Comparison of ENCODE assay signal across 8 cellular contexts in the genomic region with DNA sequence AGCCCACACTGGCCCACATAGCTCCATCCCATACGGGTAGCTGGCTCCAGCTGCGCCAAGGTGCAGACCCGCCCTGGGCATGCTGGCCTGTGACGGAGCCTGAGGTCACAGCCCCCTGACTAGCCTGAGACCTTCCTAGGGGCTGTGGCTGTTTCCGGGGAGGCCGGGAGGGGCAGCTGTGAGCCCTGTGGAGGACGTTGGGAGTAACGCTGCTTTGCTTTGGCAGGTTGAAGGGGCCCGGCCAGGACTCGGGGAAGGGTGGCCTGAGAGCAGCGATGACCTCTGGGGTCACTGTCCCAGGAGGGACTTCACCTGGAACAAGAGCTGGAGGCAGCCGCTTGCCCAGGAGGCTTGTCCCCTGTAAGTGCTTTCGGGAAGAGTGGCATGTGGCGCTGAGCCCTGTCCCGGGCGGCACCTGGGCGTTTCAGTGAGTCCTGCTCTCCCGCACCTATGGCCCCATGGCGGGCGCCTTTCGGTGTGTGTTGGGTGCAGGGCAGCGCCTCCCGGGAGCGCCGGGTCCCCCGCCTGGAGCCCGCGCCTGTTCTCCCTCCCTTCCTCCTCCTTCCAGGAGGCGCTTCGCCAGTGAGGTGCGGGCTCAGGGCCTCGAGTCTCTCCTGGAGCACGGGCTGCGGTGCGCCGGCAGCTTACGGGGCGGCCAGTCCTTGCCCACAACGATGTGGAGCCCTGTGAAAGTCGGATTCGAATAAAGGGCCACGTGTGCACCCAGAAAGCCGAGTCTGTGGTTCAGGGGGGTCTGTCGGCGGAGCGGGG. TPM values are rescaled to one million over a fixed set of nuclear protein-coding genes. Genes with fewer than 3 reads are reported as not detected.
A peak's percentile ranks its signal among the peaks of the same experiment; 100 is the strongest.
DNase-seq lines count a peak whose midpoint lies in the region; ATAC-seq and TF ChIP-seq lines count a peak whose summit lies in the region.

No MANE protein-coding gene starts in this region.

- WGBS in iPS DF 6.9 (ENCODE audit: insufficient coverage, insufficient read length), result no CpG with 5 or more reads among the region's 46 CpGs

- peaks cover 46% of the 10 kb centered on the region for H3K36me3 ChIP-seq in iPS DF 6.9 (ENCODE audit: control insufficient read depth, insufficient read depth, low read length)

- no peaks in the 10 kb centered on the region for H3K9me3 Mint-ChIP-seq in activated CD8-positive, alpha-beta T cell treated with anti-CD3 and anti-CD28 coated beads for 36 hours
- no peaks in the 10 kb centered on the region for H3K9me3 Mint-ChIP-seq in stimulated activated naive CD8-positive, alpha-beta T cell treated with anti-CD3 and anti-CD28 coated beads, Interleukin-15, amount 100 ng/mL, for 72 hours

- no peaks in the 10 kb centered on the region for H3K9me3 ChIP-seq in iPS DF 6.9 (ENCODE audit: control insufficient read depth, insufficient read depth, low read length)

- no peaks in the 10 kb centered on the region for H3K27me3 Mint-ChIP-seq in activated CD8-positive, alpha-beta T cell treated with anti-CD3 and anti-CD28 coated beads for 36 hours
- no peaks in the 10 kb centered on the region for H3K27me3 Mint-ChIP-seq in stimulated activated naive CD8-positive, alpha-beta T cell treated with anti-CD3 and anti-CD28 coated beads, Interleukin-15, amount 100 ng/mL, for 72 hours

- POLR2A ChIA-PET in activated CD8-positive, alpha-beta T cell treated with anti-CD3 and anti-CD28 coated beads for 36 hours (lab: Charles Lee), result interaction anchor here (0.6 to 1.9 kb wide), 9 partner anchors 11 to 135 kb away, joined by 3 to 7 read pairs (median 4); a partner anchor contains a TSS

- no peaks in the 10 kb centered on the region for H3K27me3 ChIP-seq in iPS DF 6.9 (ENCODE audit: control insufficient read depth, insufficient read depth, low read length)

- no peak for TF ChIP-seq CTCF in activated CD8-positive, alpha-beta T cell treated with anti-CD3 and anti-CD28 coated beads for 36 hours (IDR thresholded peaks at IDR 0.05)

- CTCF ChIA-PET in activated CD8-positive, alpha-beta T cell treated with anti-CD3 and anti-CD28 coated beads for 36 hours (lab: Charles Lee), result interaction anchor here (0.9 to 5.6 kb wide), 4 partner anchors 30 to 171 kb away, joined by 3 to 65 read pairs (median 3); no protein-coding TSS in a partner anchor

- H3K36me3 Mint-ChIP-seq in activated CD8-positive, alpha-beta T cell treated with anti-CD3 and anti-CD28 coated beads for 36 hours (ENCODE audit: low read depth), result peaks cover 65% of the 10 kb centered on the region

- DNase-seq in DMS53 (lab: John Stamatoyannopoulos, UW) (peak; percentile 54), DMS53 treated with DMSO at 0.1 percent for 48 hours (lab: John Stamatoyannopoulos, UW; ENCODE audit: unreplicated experiment) (no peak), iPS DF 6.9 (ENCODE audit: low read depth, low spot score) (no peak), SHP77 treated with DMSO at 0.1 percent for 48 hours (lab: John Stamatoyannopoulos, UW) (no peak), AML-193 (lab: John Stamatoyannopoulos, UW) (no peak)
- no peak for DNase-seq in activated CD8-positive, alpha-beta T cell treated with anti-CD3 and anti-CD28 coated beads for 36 hours
- no peak for DNase-seq in stimulated activated naive CD8-positive, alpha-beta T cell treated with anti-CD3 and anti-CD28 coated beads, Interleukin-15, amount 100 ng/mL, for 72 hours

- H3K4me3 ChIP-seq in iPS DF 6.9 (ENCODE audit: low read length), result 0 out of 2 replicates have a peak overlapping the region, but pooled peaks have one; percentile 49

- H3K4me1 Mint-ChIP-seq in activated CD8-positive, alpha-beta T cell treated with anti-CD3 and anti-CD28 coated beads for 36 hours (ENCODE audit: low read depth), result peaks cover 49% of the 10 kb centered on the region
- peaks cover 84% of the 10 kb centered on the region for H3K4me1 Mint-ChIP-seq in stimulated activated naive CD8-positive, alpha-beta T cell treated with anti-CD3 and anti-CD28 coated beads, Interleukin-15, amount 100 ng/mL, for 72 hours

- ATAC-seq in activated CD8-positive, alpha-beta T cell treated with anti-CD3 and anti-CD28 coated beads for 36 hours, result no peak
- no peak for ATAC-seq in stimulated activated naive CD8-positive, alpha-beta T cell treated with anti-CD3 and anti-CD28 coated beads, Interleukin-15, amount 100 ng/mL, for 72 hours
- ATAC-seq in HG02571 (IDR thresholded peaks at IDR 0.05; ENCODE audit: unreplicated experiment), result no peak

- H3K4me3 Mint-ChIP-seq in activated CD8-positive, alpha-beta T cell treated with anti-CD3 and anti-CD28 coated beads for 36 hours, result peak overlapping the region; percentile 74
- H3K4me3 Mint-ChIP-seq in stimulated activated naive CD8-positive, alpha-beta T cell treated with anti-CD3 and anti-CD28 coated beads, Interleukin-15, amount 100 ng/mL, for 72 hours, result peak overlapping the region; percentile 82 to 83

- no peak overlapping the region for H3K27ac ChIP-seq in iPS DF 6.9 (ENCODE audit: low read length)

- intact Hi-C loops in activated CD8-positive, alpha-beta T cell treated with anti-CD3 and anti-CD28 coated beads for 36 hours (cut with micrococcal nuclease), result loop anchor here (10.0 kb wide), 1 partner anchor 91 kb away; no protein-coding TSS in a partner anchor

- H3K27ac Mint-ChIP-seq in activated CD8-positive, alpha-beta T cell treated with anti-CD3 and anti-CD28 coated beads for 36 hours, result peak overlapping the region; percentile 82
- H3K27ac Mint-ChIP-seq in stimulated activated naive CD8-positive, alpha-beta T cell treated with anti-CD3 and anti-CD28 coated beads, Interleukin-15, amount 100 ng/mL, for 72 hours, result peak overlapping the region in 1 of 2 donors; percentile 64

- H3K4me1 ChIP-seq in iPS DF 6.9 (ENCODE audit: control insufficient read depth, insufficient read depth, low read length), result 0 out of 2 replicates have a peak, but pooled peaks cover 1% of the 10 kb centered on the region

RNA-seq across cellular contexts. Expression of a gene that starts 1.1 kb away (rescaled TPM):
- total RNA-seq in activated CD8-positive, alpha-beta T cell treated with anti-CD3 and anti-CD28 coated beads for 36 hours, result 10 to 100 TPM; 77.0 to 88.0 TPM

RNA-seq across cellular contexts. Expression of a gene that starts 5.1 kb away (rescaled TPM):
- 100 to 1,000 TPM; 161 to 180 TPM for total RNA-seq in activated CD8-positive, alpha-beta T cell treated with anti-CD3 and anti-CD28 coated beads for 36 hours

RNA-seq across cellular contexts. Expression of a gene that starts 11.4 kb away (rescaled TPM):
- total RNA-seq in activated CD8-positive, alpha-beta T cell treated with anti-CD3 and anti-CD28 coated beads for 36 hours, result not detected

RNA-seq across cellular contexts. Expression of a gene that starts 25.9 kb away (rescaled TPM):
- 10 to 100 TPM; 41.1 to 43.9 TPM for total RNA-seq in activated CD8-positive, alpha-beta T cell treated with anti-CD3 and anti-CD28 coated beads for 36 hours

RNA-seq across cellular contexts. Expression of a gene that starts 32.7 kb away (rescaled TPM):
- 100 to 1,000 TPM; 186 to 199 TPM for total RNA-seq in activated CD8-positive, alpha-beta T cell treated with anti-CD3 and anti-CD28 coated beads for 36 hours
